Comparison of ENCODE assay signal across 24 cellular contexts in genomic region chr13:89733686-89734085, GRCh38.
DNase-seq lines count a peak whose midpoint lies in the region; ATAC-seq, FAIRE-seq and TF ChIP-seq lines count a peak whose summit lies in the region.
"Had no signal": no experiment of that assay in that cellular context is flagged by ENCODE, and none has a peak within 500 bp of the region (broad histone marks: within the 10 kb centered on the region; RNA-seq: fewer than 3 reads in every experiment).

No MANE protein-coding gene starts in this region.

- DNase-seq in H54 (ENCODE audit: insufficient read length, low spot score) (no peak), SK-N-DZ (ENCODE audit: low spot score) (peak; percentile 85), mesothelial cell of epicardium (ENCODE audit: low spot score in 2 of 2, unreplicated experiment in 2 of 2) (no peak), kidney glomerular epithelial cell (lab: John Stamatoyannopoulos, UW) (no peak)
- no peak for DNase-seq in activated T-helper 2 cell treated with anti-CD3 and anti-CD28 coated beads, Interferon-gamma antibody, Interleukin-2, Interleukin-4, amounts not matched to agents 10 μg/mL and 5 μg/mL and 100 μg/mL, durations not matched to agents 14 hours and 24 hours and 36 hours (ENCODE audit: low spot score)
- no peak for DNase-seq in activated naive CD8-positive, alpha-beta T cell treated with anti-CD3 and anti-CD28 coated beads, Interleukin-2, amount 50 U/mL, for 24 hours
- DNase-seq: 8988T; ACHN; BE2C; C1 segment of cervical spinal cord; Calu3; CD4-positive, alpha-beta memory T cell; CD4-positive, CD25-positive, alpha-beta regulatory T cell; CD8-positive, alpha-beta memory T cell; COR-L47; DMS79 treated with DMSO at 0.1 percent for 48 hours; GF-D8 had no signal

- FAIRE-seq in H54 (lab: Jason Lieb, UNC): peak; percentile 48
- FAIRE-seq: A204.1, D721Med, G401.6, GM12891, GM19239 had no signal

- no peak for TF ChIP-seq CTCF in mesothelial cell of epicardium (IDR thresholded peaks at IDR 0.05; ENCODE audit: unreplicated experiment)

- H3K9me3 Mint-ChIP-seq in mesothelial cell of epicardium: peaks cover 15% of the 10 kb centered on the region
- H3K9me3 Mint-ChIP-seq in activated T-helper 2 cell treated with anti-CD3 and anti-CD28 coated beads, Interferon-gamma antibody, Interleukin-2, Interleukin-4, amounts not matched to agents 10 μg/mL and 5 μg/mL and 100 μg/mL, durations not matched to agents 14 hours and 24 hours and 36 hours: peaks cover 34% of the 10 kb centered on the region
- H3K9me3 Mint-ChIP-seq in activated naive CD8-positive, alpha-beta T cell treated with anti-CD3 and anti-CD28 coated beads, Interleukin-2, amount 50 U/mL, for 24 hours: peaks cover 12% of the 10 kb centered on the region

- no peak for ATAC-seq in activated naive CD8-positive, alpha-beta T cell treated with anti-CD3 and anti-CD28 coated beads, Interleukin-2, amount 50 U/mL, for 24 hours
- no peak for ATAC-seq in HG02763 (IDR thresholded peaks at IDR 0.05; ENCODE audit: unreplicated experiment)

- no peak overlapping the region for H3K4me3 Mint-ChIP-seq in mesothelial cell of epicardium
- H3K4me3 Mint-ChIP-seq in activated T-helper 2 cell treated with anti-CD3 and anti-CD28 coated beads, Interferon-gamma antibody, Interleukin-2, Interleukin-4, amounts not matched to agents 10 μg/mL and 5 μg/mL and 100 μg/mL, durations not matched to agents 14 hours and 24 hours and 36 hours (ENCODE audit: low read depth): no peak overlapping the region
- no peak overlapping the region for H3K4me3 Mint-ChIP-seq in activated naive CD8-positive, alpha-beta T cell treated with anti-CD3 and anti-CD28 coated beads, Interleukin-2, amount 50 U/mL, for 24 hours
- H3K4me3 Mint-ChIP-seq: CD14-positive monocyte; CD4-positive, alpha-beta memory T cell; CD4-positive, CD25-positive, alpha-beta regulatory T cell; CD8-positive, alpha-beta memory T cell had no signal

- H3K27me3 Mint-ChIP-seq in mesothelial cell of epicardium (ENCODE audit: low read depth): peaks cover 3% of the 10 kb centered on the region
- H3K27me3 Mint-ChIP-seq in activated T-helper 2 cell treated with anti-CD3 and anti-CD28 coated beads, Interferon-gamma antibody, Interleukin-2, Interleukin-4, amounts not matched to agents 10 μg/mL and 5 μg/mL and 100 μg/mL, durations not matched to agents 14 hours and 24 hours and 36 hours (ENCODE audit: low read depth): no peaks in the 10 kb centered on the region
- H3K27me3 Mint-ChIP-seq in activated naive CD8-positive, alpha-beta T cell treated with anti-CD3 and anti-CD28 coated beads, Interleukin-2, amount 50 U/mL, for 24 hours: no peaks in the 10 kb centered on the region
- H3K27me3 Mint-ChIP-seq: CD4-positive, alpha-beta memory T cell; CD4-positive, CD25-positive, alpha-beta regulatory T cell; CD8-positive, alpha-beta memory T cell had no signal

- no peaks in the 10 kb centered on the region for H3K36me3 Mint-ChIP-seq in mesothelial cell of epicardium
- H3K36me3 Mint-ChIP-seq in activated T-helper 2 cell treated with anti-CD3 and anti-CD28 coated beads, Interferon-gamma antibody, Interleukin-2, Interleukin-4, amounts not matched to agents 10 μg/mL and 5 μg/mL and 100 μg/mL, durations not matched to agents 14 hours and 24 hours and 36 hours (ENCODE audit: low read depth): no peaks in the 10 kb centered on the region
- no peaks in the 10 kb centered on the region for H3K36me3 Mint-ChIP-seq in activated naive CD8-positive, alpha-beta T cell treated with anti-CD3 and anti-CD28 coated beads, Interleukin-2, amount 50 U/mL, for 24 hours (ENCODE audit: low read depth)
- H3K36me3 Mint-ChIP-seq: CD14-positive monocyte; CD4-positive, alpha-beta memory T cell; CD4-positive, CD25-positive, alpha-beta regulatory T cell; CD8-positive, alpha-beta memory T cell had no signal

- no peak for TF ChIP-seq POLR2A in H54 (IDR thresholded peaks at IDR 0.05; ENCODE audit: low read depth, low read length)

- intact Hi-C loops in activated T-helper 2 cell treated with anti-CD3 and anti-CD28 coated beads, Interferon-gamma antibody, Interleukin-2, Interleukin-4, amounts not matched to agents 10 μg/mL and 5 μg/mL and 100 μg/mL, durations not matched to agents 14 hours and 24 hours and 36 hours (cut with micrococcal nuclease): no loop called here

- peaks cover 22% of the 10 kb centered on the region for H3K4me1 Mint-ChIP-seq in mesothelial cell of epicardium
- no peaks in the 10 kb centered on the region for H3K4me1 Mint-ChIP-seq in activated T-helper 2 cell treated with anti-CD3 and anti-CD28 coated beads, Interferon-gamma antibody, Interleukin-2, Interleukin-4, amounts not matched to agents 10 μg/mL and 5 μg/mL and 100 μg/mL, durations not matched to agents 14 hours and 24 hours and 36 hours (ENCODE audit: low read depth)
- H3K4me1 Mint-ChIP-seq in activated naive CD8-positive, alpha-beta T cell treated with anti-CD3 and anti-CD28 coated beads, Interleukin-2, amount 50 U/mL, for 24 hours: no peaks in the 10 kb centered on the region
- H3K4me1 Mint-ChIP-seq: CD14-positive monocyte; CD4-positive, alpha-beta memory T cell; CD4-positive, CD25-positive, alpha-beta regulatory T cell; CD8-positive, alpha-beta memory T cell had no signal

- peak overlapping the region; percentile 37 for H3K27ac Mint-ChIP-seq in mesothelial cell of epicardium
- H3K27ac Mint-ChIP-seq in activated T-helper 2 cell treated with anti-CD3 and anti-CD28 coated beads, Interferon-gamma antibody, Interleukin-2, Interleukin-4, amounts not matched to agents 10 μg/mL and 5 μg/mL and 100 μg/mL, durations not matched to agents 14 hours and 24 hours and 36 hours: no peak overlapping the region
- no peak overlapping the region for H3K27ac Mint-ChIP-seq in activated naive CD8-positive, alpha-beta T cell treated with anti-CD3 and anti-CD28 coated beads, Interleukin-2, amount 50 U/mL, for 24 hours
- H3K27ac Mint-ChIP-seq: CD14-positive monocyte; CD4-positive, alpha-beta memory T cell; CD4-positive, CD25-positive, alpha-beta regulatory T cell; CD8-positive, alpha-beta memory T cell had no signal
